Comparison of ENCODE assay signal across 15 cellular contexts in the genomic region with DNA sequence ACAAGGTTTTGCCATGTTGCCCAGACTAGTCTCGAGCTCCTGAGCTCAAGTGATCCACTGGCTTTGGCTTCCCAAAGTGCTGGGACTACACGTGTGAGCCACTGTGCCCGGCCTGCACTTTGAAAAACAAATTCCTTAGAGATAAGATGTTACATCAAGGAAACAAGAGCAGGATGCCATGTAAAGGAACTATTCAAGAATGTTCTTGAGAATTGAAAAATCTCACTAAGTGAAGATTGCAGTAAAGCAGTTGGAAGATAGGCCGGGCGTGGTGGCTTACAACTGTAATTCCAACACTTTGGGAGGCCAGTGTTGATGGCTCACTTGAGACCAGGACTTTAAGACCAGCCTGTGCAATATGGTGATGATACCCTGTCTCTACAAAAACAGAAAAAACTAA.
"Had no signal": no experiment of that assay in that cellular context is flagged by ENCODE, and none has a peak within 500 bp of the region (broad histone marks: within the 10 kb centered on the region; RNA-seq: fewer than 3 reads in every experiment).

No MANE protein-coding gene starts in this region.

- DNase-seq: activated CD4-positive, alpha-beta memory T cell treated with anti-CD3 and anti-CD28 coated beads, Interleukin-2, amount 10 ng/mL, durations not matched to agents 7 days and 5 days; activated CD4-positive, alpha-beta T cell treated with anti-CD3 and anti-CD28 coated beads for 4 hours; activated gamma-delta T cell; aorta; dermis blood vessel endothelial cell; lower lobe of right lung; stimulated activated CD4-positive, alpha-beta T cell treated with anti-CD3 and anti-CD28 coated beads, Interleukin-12 subunit alpha, Interleukin-12 subunit beta, amount 100 ng/mL, for 4 hours; stimulated activated CD4-positive, alpha-beta T cell treated with anti-CD3 and anti-CD28 coated beads, Interleukin-1b, Interleukin-23, amount 100 ng/mL, for 48 hours; stimulated activated CD8-positive, alpha-beta memory T cell treated with anti-CD3 and anti-CD28 coated beads, Interleukin-4, amount 100 ng/mL, for 48 hours; uterus had no signal

- H3K9me3 Mint-ChIP-seq: activated CD4-positive, alpha-beta memory T cell treated with anti-CD3 and anti-CD28 coated beads, Interleukin-2, amount 10 ng/mL, durations not matched to agents 7 days and 5 days; mesothelial cell of epicardium; stimulated activated naive CD8-positive, alpha-beta T cell treated with anti-CD3 and anti-CD28 coated beads, Interleukin-15, Interleukin-2, amounts not matched to agents 100 ng/mL and 50 ng/mL, for 24 hours had no signal

- H3K27me3 Mint-ChIP-seq: activated CD4-positive, alpha-beta memory T cell treated with anti-CD3 and anti-CD28 coated beads, Interleukin-2, amount 10 ng/mL, durations not matched to agents 7 days and 5 days; progenitor cell of endocrine pancreas; stimulated activated naive CD8-positive, alpha-beta T cell treated with anti-CD3 and anti-CD28 coated beads, Interleukin-15, Interleukin-2, amounts not matched to agents 100 ng/mL and 50 ng/mL, for 24 hours had no signal

- H3K36me3 Mint-ChIP-seq: mesothelial cell of epicardium had no signal

- H3K4me3 Mint-ChIP-seq: activated CD4-positive, alpha-beta memory T cell treated with anti-CD3 and anti-CD28 coated beads, Interleukin-2, amount 10 ng/mL, durations not matched to agents 7 days and 5 days; mesothelial cell of epicardium; stimulated activated naive CD8-positive, alpha-beta T cell treated with anti-CD3 and anti-CD28 coated beads, Interleukin-15, Interleukin-2, amounts not matched to agents 100 ng/mL and 50 ng/mL, for 24 hours had no signal

- H3K36me3 ChIP-seq: breast epithelium, lower lobe of right lung, tibial nerve, uterus had no signal

- H3K27ac Mint-ChIP-seq: activated CD4-positive, alpha-beta memory T cell treated with anti-CD3 and anti-CD28 coated beads, Interleukin-2, amount 10 ng/mL, durations not matched to agents 7 days and 5 days; mesothelial cell of epicardium; progenitor cell of endocrine pancreas had no signal

- H3K4me3 ChIP-seq: breast epithelium, lower lobe of right lung, tibial nerve, uterus had no signal

- H3K4me1 ChIP-seq: breast epithelium, lower lobe of right lung, uterus had no signal

- H3K9me3 ChIP-seq: breast epithelium, lower lobe of right lung, tibial nerve, uterus had no signal

- ATAC-seq: lower lobe of right lung had no signal

- H3K27ac ChIP-seq: breast epithelium, lower lobe of right lung, tibial nerve, uterus had no signal

- H3K27me3 ChIP-seq: breast epithelium, tibial nerve, uterus had no signal
